Comparison of ENCODE assay signal across 8 cellular contexts in the genomic region with DNA sequence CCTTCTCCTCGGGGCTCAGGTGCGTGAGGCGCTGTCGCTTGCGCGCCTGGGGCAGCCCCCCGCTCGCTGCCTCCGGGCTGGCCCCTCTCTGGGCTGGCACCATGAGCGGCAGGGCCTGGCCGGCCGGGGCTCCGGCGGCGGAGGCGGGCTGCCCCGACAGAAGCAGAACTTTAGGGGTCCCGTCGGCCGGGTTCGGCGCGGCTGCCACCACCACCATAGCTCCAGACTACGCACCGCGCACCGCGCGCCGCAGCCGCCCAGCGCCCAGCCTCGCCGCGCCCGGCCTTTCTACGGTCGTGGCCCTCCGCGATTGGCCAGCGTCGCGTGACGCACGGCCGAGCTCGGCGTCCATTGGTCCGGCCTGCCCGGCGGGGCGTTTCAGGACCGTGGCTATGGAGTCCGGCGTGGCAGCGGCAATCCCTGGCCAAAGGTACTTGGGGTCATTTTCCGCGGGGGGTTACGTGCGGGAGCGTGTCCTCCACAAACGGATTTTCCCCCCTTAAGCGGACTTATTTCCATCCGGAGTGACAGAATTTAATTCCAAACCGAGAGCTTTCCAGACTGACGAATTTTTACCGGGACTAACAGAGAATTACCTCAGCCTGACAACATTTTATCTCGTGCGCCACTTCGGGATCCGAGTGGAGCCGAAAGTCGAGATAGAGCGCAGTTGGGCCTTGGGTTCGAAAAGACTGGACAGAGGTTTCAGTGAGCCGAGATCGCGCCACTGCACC. TPM values are rescaled to one million over a fixed set of nuclear protein-coding genes. Genes with fewer than 3 reads are reported as not detected.
A peak's percentile ranks its signal among the peaks of the same experiment; 100 is the strongest.
DNase-seq lines count a peak whose midpoint lies in the region; ATAC-seq and TF ChIP-seq lines count a peak whose summit lies in the region.

A gene (minus strand): TSS at position 262 of the 734 bp plus-strand sequence.

- peak within 1 kb of the TSS; percentile 59 for H3K4me3 ChIP-seq in AG04449 (ENCODE audit: low read depth, low read length)
- H3K4me3 ChIP-seq in spleen: peak within 1 kb of the TSS; percentile 54 to 97 (median 84)

- no peaks in the 10 kb centered on the region for H3K27me3 ChIP-seq in spleen (replicated peaks in 1 of 7)

- peaks cover 0 to 35% (median 18%) of the 10 kb centered on the region in 6 donors for H3K36me3 ChIP-seq in spleen

- peak within 1 kb of the TSS; percentile 98 to 100 (median 99) for H3K27ac ChIP-seq in spleen

- peak; percentile 69 to 91 (median 85) for TF ChIP-seq POLR2A in spleen (IDR thresholded peaks at IDR 0.05)

- intact Hi-C loops in spleen (cut with DNase I; ENCODE audit: low total_unique reads): no loop called here

- 0 to 1% (median 0%) methylated on average over 45 to 78 of the region's 78 CpGs for WGBS in spleen, 5 donors

- peaks cover 43 to 76% (median 65%) of the 10 kb centered on the region in 6 donors for H3K4me1 ChIP-seq in spleen

- TF ChIP-seq CTCF in AG04449 (IDR thresholded peaks at IDR 0.05; ENCODE audit: insufficient read depth, low read length, missing control alignments) (no peak), spleen (IDR thresholded peaks at IDR 0.05 in 8 of 11, conservative IDR thresholded peaks at IDR 0.05 in 3 of 11) (peak in 4 of 11 experiments; percentile 7 to 39 (median 10))

- POLR2A ChIA-PET in AG04449 (lab: Yijun Ruan, JAX): interaction anchor here (0.8 to 2.9 kb wide), 11 partner anchors 9 to 357 kb away, joined by 3 to 15 read pairs (median 5); a partner anchor contains a TSS

- DNase-seq in AG04449 (ENCODE audit: low read depth, low spot score) (peak; percentile 63), NCI-H345 (lab: John Stamatoyannopoulos, UW) (peak; percentile 88), inferior parietal cortex (ENCODE audit: extremely low spot score) (peak; percentile 93), spleen (peak; percentile 96)
- DNase-seq in activated CD4-positive, CD25-positive, alpha-beta regulatory T cell treated with anti-CD3 and anti-CD28 coated beads, Interleukin-2, amount 50 U/mL, for 16 hours (ENCODE audit: low read depth, low spot score): peak; percentile 78
- peak; percentile 91 for DNase-seq in central memory CD4-positive, alpha-beta T cell

- CTCF ChIA-PET in AG04449 (lab: Yijun Ruan, JAX): interaction anchor here (1.7 to 2.7 kb wide), 2 partner anchors 16 to 200 kb away, joined by 5 to 12 read pairs; no protein-coding TSS in a partner anchor

- ATAC-seq in GM18868 (IDR thresholded peaks at IDR 0.05; ENCODE audit: unreplicated experiment): peak; percentile 86
- ATAC-seq in HG03103 (IDR thresholded peaks at IDR 0.05; ENCODE audit: low read depth, unreplicated experiment): peak; percentile 74

- H3K9me3 ChIP-seq in spleen: no peaks in the 10 kb centered on the region

RNA-seq across cellular contexts. Expression of the gene that starts here (rescaled TPM):
- total RNA-seq in spleen: 100 to 1,000 TPM; 136 to 703 (median 251) TPM
- polyA plus RNA-seq in spleen: 10 to 100 TPM; 26.8 to 53.8 (median 47.0) TPM

Comparison
In these comparisons a context has a peak if more than half of its experiments do, and no peak if none do; other contexts are left out.
1. Peak in every context shown above with its lines: DNase-seq, ATAC-seq, H3K4me3 ChIP-seq and H3K27ac ChIP-seq.